In the genomic region with DNA sequence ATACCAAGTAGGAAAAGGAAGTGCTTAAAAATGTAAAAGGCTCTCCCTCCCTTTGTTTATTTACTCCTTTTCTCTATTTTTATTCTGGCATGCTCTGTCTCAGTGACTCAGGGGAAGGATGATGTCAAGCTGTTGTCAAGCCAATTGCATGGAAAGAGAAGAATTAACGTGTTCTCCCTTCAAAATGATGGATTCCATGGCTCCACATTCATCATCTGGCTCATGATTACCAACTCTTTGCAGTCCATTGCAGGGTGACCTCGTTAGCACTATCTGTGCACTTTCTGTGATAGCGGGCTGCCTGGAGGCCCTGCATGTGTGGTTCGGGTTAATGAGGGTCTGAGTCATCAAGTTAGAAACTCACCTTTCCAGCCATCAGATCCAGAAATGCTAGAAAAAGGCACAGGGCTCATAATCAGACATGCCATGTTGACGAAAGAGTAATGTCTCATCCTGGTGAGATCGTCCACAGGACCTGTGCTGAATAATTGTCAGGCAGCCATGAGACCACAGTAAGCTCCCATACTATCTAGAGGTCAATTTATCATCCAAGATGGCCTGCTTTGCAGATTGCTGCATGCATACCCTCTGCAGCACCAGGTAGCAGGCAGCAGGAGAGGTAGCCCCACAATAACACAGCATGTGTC, we compare ENCODE assay signal across 12 cellular contexts.
DNase-seq lines count a peak whose midpoint lies in the region; ATAC-seq, FAIRE-seq and TF ChIP-seq lines count a peak whose summit lies in the region.
"Had no signal": no experiment of that assay in that cellular context is flagged by ENCODE, and none has a peak within 500 bp of the region (broad histone marks: within the 10 kb centered on the region; RNA-seq: fewer than 3 reads in every experiment).

No MANE protein-coding gene starts in this region.

- no peaks in the 10 kb centered on the region for H4K20me1 ChIP-seq in keratinocyte (ENCODE audit: control insufficient read depth, extremely low read depth, insufficient read depth, low read length)

- H3K79me2 ChIP-seq in keratinocyte (ENCODE audit: control insufficient read depth, insufficient read depth, low read length), result no peaks in the 10 kb centered on the region

- peaks cover 6% of the 10 kb centered on the region for H3K4me1 Mint-ChIP-seq in glutamatergic neuron (ENCODE audit: low read depth, unreplicated experiment)

- intact Hi-C loops in sciatic nerve (cut with DNase I), result no loop called here

- H3K27me3 Mint-ChIP-seq in glutamatergic neuron (ENCODE audit: unreplicated experiment), result no peaks in the 10 kb centered on the region

- no peak for ATAC-seq in sciatic nerve
- ATAC-seq: left colon had no signal

- no peak overlapping the region for H3K27ac ChIP-seq in AG04450 (ENCODE audit: low read depth, low read length)
- no peak overlapping the region for H3K27ac ChIP-seq in HEK293 (ENCODE audit: extremely low read depth, low read depth, low read length)
- H3K27ac ChIP-seq in brain microvascular endothelial cell, result no peak overlapping the region
- no peak overlapping the region for H3K27ac ChIP-seq in keratinocyte (ENCODE audit: control insufficient read depth, insufficient read depth, low read length)
- H3K27ac ChIP-seq: C4-2B had no signal

- peak; percentile 16 for DNase-seq in AG04450 (ENCODE audit: low read depth, low spot score)
- DNase-seq in brain microvascular endothelial cell, result peak; percentile 48
- peak; percentile 26 for DNase-seq in keratinocyte (ENCODE audit: low read depth, low spot score)
- no peak for DNase-seq in glutamatergic neuron
- DNase-seq in sciatic nerve (ENCODE audit: low spot score), result no peak
- no peak for DNase-seq in NCI-H1105 (lab: John Stamatoyannopoulos, UW)
- DNase-seq in NCI-H128 (lab: John Stamatoyannopoulos, UW; ENCODE audit: unreplicated experiment), result no peak
- DNase-seq: dorsolateral prefrontal cortex, left colon, NCI-H2171 treated with DMSO at 0.1 percent for 48 hours had no signal

- in situ Hi-C loops in brain microvascular endothelial cell (cut with HindIII; ENCODE audit: low pct_ligation_motif_present, low sequenced_read_pairs), result no loop called here

- TF ChIP-seq CTCF in AG04450 (IDR thresholded peaks at IDR 0.05; ENCODE audit: low read depth, low read length) (no peak), HEK293 (tag by site-specific recombination; IDR thresholded peaks at IDR 0.05) (no peak), brain microvascular endothelial cell (IDR thresholded peaks at IDR 0.05; ENCODE audit: low read depth, low read length, missing control alignments) (no peak), keratinocyte (optimal IDR thresholded peaks at IDR 0.05 in 1 of 3, IDR thresholded peaks at IDR 0.05 in 1 of 3, conservative IDR thresholded peaks at IDR 0.05 in 1 of 3; ENCODE audit: extremely low read depth in 1 of 3, insufficient read depth in 2 of 3, low read length in 3 of 3) (no peak), glutamatergic neuron (IDR thresholded peaks at IDR 0.05; ENCODE audit: partially characterized antibody, unreplicated experiment) (no peak)

- no peaks in the 10 kb centered on the region for H3K36me3 Mint-ChIP-seq in glutamatergic neuron (ENCODE audit: unreplicated experiment)

- H3K9me3 Mint-ChIP-seq in glutamatergic neuron (ENCODE audit: unreplicated experiment), result no peaks in the 10 kb centered on the region

- H3K4me3 ChIP-seq in AG04450 (ENCODE audit: low read depth, low read length) (no peak overlapping the region), HEK293 (ENCODE audit: low read depth, low read length) (no peak overlapping the region), brain microvascular endothelial cell (ENCODE audit: low read depth, low read length) (no peak overlapping the region), keratinocyte (ENCODE audit: control insufficient read depth in 2 of 3, extremely low read depth in 1 of 3, insufficient read depth in 2 of 3, low read depth in 1 of 3, low read length in 3 of 3) (no peak overlapping the region)
- H3K4me3 ChIP-seq: dorsolateral prefrontal cortex had no signal

- H3K9me3 ChIP-seq in AG04450 (ENCODE audit: control insufficient read depth, insufficient read depth, low read length) (no peaks in the 10 kb centered on the region), HEK293 (ENCODE audit: control insufficient read depth, insufficient read depth, low read depth, low read length) (no peaks in the 10 kb centered on the region), keratinocyte (ENCODE audit: control insufficient read depth, low read depth, low read length) (no peaks in the 10 kb centered on the region)

- H3K4me1 ChIP-seq in HEK293 (ENCODE audit: control insufficient read depth, insufficient read depth, low read length) (peaks cover 2% of the 10 kb centered on the region; the same call in 1 of the 2 replicates), keratinocyte (ENCODE audit: control insufficient read depth, extremely low read depth, insufficient read depth, low read length) (peaks cover 9% of the 10 kb centered on the region)

- POLR2A ChIA-PET in AG04450 (lab: Yijun Ruan, JAX) (interaction anchor here (0.6 to 0.7 kb wide), 2 partner anchors 21 to 136 kb away, joined by 3 read pairs; no protein-coding TSS in a partner anchor), HEK293 (lab: Yijun Ruan, JAX) (interaction anchor here (0.6 kb wide), 1 partner anchor 22 kb away, joined by 3 read pairs; no protein-coding TSS in a partner anchor)

- no peak overlapping the region for H3K4me3 Mint-ChIP-seq in glutamatergic neuron (ENCODE audit: unreplicated experiment)

- H3K4me2 ChIP-seq in keratinocyte (ENCODE audit: control insufficient read depth, extremely low read depth, insufficient read depth, low read depth, low read length), result peak overlapping the region; percentile 46

- no peaks in the 10 kb centered on the region for H3K9me1 ChIP-seq in keratinocyte (ENCODE audit: control insufficient read depth, extremely low read depth, insufficient read depth, low read length)

- dilution Hi-C loops in keratinocyte (cut with MboI; ENCODE audit: extremely low pct_ligation_motif_present, low sequenced_read_pairs), result no loop called here

- H3K36me3 ChIP-seq in HEK293 (ENCODE audit: control insufficient read depth in 2 of 2, insufficient read depth in 1 of 2, low read length in 2 of 2) (no peaks in the 10 kb centered on the region), brain microvascular endothelial cell (replicated peaks) (no peaks in the 10 kb centered on the region), keratinocyte (ENCODE audit: control insufficient read depth in 2 of 2, extremely low read depth in 1 of 2, insufficient read depth in 2 of 2, low read length in 2 of 2) (no peaks in the 10 kb centered on the region)

- FAIRE-seq in keratinocyte (lab: Jason Lieb, UNC), result peak; percentile 89

- CTCF ChIA-PET in AG04450 (lab: Charles Lee) (no interaction called here), HEK293 (lab: Yijun Ruan, JAX) (interaction anchor here (0.6 kb wide), 1 partner anchor 434 kb away, joined by 6 read pairs; no protein-coding TSS in a partner anchor)

- no peak overlapping the region for H3K27ac Mint-ChIP-seq in glutamatergic neuron (ENCODE audit: unreplicated experiment)

- H2AFZ ChIP-seq in keratinocyte (ENCODE audit: control insufficient read depth, low read length), result peak overlapping the region; percentile 8

- H3K9ac ChIP-seq in keratinocyte (ENCODE audit: control insufficient read depth, extremely low read depth, insufficient read depth, low read length), result no peak overlapping the region

- no peaks in the 10 kb centered on the region for H3K27me3 ChIP-seq in AG04450 (ENCODE audit: control insufficient read depth, insufficient read depth, low read length)
- no peaks in the 10 kb centered on the region for H3K27me3 ChIP-seq in brain microvascular endothelial cell (replicated peaks)
- no peaks in the 10 kb centered on the region for H3K27me3 ChIP-seq in keratinocyte (ENCODE audit: control insufficient read depth, extremely low read depth, insufficient read depth, low read length)
- H3K27me3 ChIP-seq: dorsolateral prefrontal cortex had no signal

TF ChIP-seq in HEK293, 187 proteins besides CTCF, POLR2A, EP300 and RAD21 (continues in another document):
- no peak for TF ChIP-seq GLI2 (tag by site-specific recombination; IDR thresholded peaks at IDR 0.05; ENCODE audit: borderline replicate concordance, low read depth)
- TF ChIP-seq KLF10 (tag by site-specific recombination; IDR thresholded peaks at IDR 0.05), result no peak
- 0 out of 2 replicates have a peak, but pooled peaks have one; percentile 20 for TF ChIP-seq ZBTB17 (tag by site-specific recombination; IDR thresholded peaks at IDR 0.05)
- no peak for TF ChIP-seq ZNF354C (tag by site-specific recombination; IDR thresholded peaks at IDR 0.05; ENCODE audit: borderline replicate concordance, low read depth)
- 0 out of 2 replicates have a peak, but pooled peaks have one; percentile 17 for TF ChIP-seq YY2 (tag by site-specific recombination; IDR thresholded peaks at IDR 0.05)
- TF ChIP-seq, protein P1, sequence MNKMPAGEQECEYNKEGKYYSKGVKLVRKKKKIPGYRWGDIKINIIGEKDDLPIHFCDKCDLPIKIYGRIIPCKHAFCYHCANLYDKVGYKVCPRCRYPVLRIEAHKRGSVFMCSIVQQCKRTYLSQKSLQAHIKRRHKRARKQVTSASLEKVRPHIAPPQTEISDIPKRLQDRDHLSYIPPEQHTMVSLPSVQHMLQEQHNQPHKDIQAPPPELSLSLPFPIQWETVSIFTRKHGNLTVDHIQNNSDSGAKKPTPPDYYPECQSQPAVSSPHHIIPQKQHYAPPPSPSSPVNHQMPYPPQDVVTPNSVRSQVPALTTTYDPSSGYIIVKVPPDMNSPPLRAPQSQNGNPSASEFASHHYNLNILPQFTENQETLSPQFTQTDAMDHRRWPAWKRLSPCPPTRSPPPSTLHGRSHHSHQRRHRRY (tag by site-specific recombination; IDR thresholded peaks at IDR 0.05), result no peak
- TF ChIP-seq ZNF664 (tag by site-specific recombination; IDR thresholded peaks at IDR 0.05), result no peak
- TF ChIP-seq, protein P2, sequence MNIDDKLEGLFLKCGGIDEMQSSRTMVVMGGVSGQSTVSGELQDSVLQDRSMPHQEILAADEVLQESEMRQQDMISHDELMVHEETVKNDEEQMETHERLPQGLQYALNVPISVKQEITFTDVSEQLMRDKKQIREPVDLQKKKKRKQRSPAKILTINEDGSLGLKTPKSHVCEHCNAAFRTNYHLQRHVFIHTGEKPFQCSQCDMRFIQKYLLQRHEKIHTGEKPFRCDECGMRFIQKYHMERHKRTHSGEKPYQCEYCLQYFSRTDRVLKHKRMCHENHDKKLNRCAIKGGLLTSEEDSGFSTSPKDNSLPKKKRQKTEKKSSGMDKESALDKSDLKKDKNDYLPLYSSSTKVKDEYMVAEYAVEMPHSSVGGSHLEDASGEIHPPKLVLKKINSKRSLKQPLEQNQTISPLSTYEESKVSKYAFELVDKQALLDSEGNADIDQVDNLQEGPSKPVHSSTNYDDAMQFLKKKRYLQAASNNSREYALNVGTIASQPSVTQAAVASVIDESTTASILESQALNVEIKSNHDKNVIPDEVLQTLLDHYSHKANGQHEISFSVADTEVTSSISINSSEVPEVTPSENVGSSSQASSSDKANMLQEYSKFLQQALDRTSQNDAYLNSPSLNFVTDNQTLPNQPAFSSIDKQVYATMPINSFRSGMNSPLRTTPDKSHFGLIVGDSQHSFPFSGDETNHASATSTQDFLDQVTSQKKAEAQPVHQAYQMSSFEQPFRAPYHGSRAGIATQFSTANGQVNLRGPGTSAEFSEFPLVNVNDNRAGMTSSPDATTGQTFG (tag by site-specific recombination; IDR thresholded peaks at IDR 0.05; ENCODE audit: borderline replicate concordance), result no peak

Comparison
In these comparisons a context has a peak if more than half of its experiments do, and no peak if none do; other contexts are left out.
1. DNase-seq: peak in AG04450 (single experiment), brain microvascular endothelial cell (single experiment) and keratinocyte (single experiment); none in glutamatergic neuron (single experiment), sciatic nerve (single experiment), NCI-H1105 (single experiment) and NCI-H128 (single experiment).